Comparison of ENCODE assay signal across 9 cellular contexts in genomic region chr17:14428640-14429029, GRCh38.
DNase-seq lines count a peak whose midpoint lies in the region; ATAC-seq and TF ChIP-seq lines count a peak whose summit lies in the region.
"Had no signal": no experiment of that assay in that cellular context is flagged by ENCODE, and none has a peak within 500 bp of the region (broad histone marks: within the 10 kb centered on the region; RNA-seq: fewer than 3 reads in every experiment).

No MANE protein-coding gene starts in this region.

- peak; percentile 69 for ATAC-seq in CD4-positive, alpha-beta T cell (ENCODE audit: poor library complexity)
- peak; percentile 63 for ATAC-seq in GM21390 (IDR thresholded peaks at IDR 0.05; ENCODE audit: unreplicated experiment)
- no peak for ATAC-seq in psoas muscle

- H3K27me3 Mint-ChIP-seq in CD4-positive, alpha-beta T cell = no peaks in the 10 kb centered on the region
- H3K27me3 Mint-ChIP-seq in activated naive CD8-positive, alpha-beta T cell treated with anti-CD3 and anti-CD28 coated beads for 36 hours = no peaks in the 10 kb centered on the region

- DNase-seq in CD4-positive, alpha-beta T cell = peak in 5 of 10 experiments; percentile 22 to 47 (median 37)
- peak; percentile 40 for DNase-seq in NAMALWA (ENCODE audit: low spot score)
- peak; percentile 29 for DNase-seq in activated naive CD8-positive, alpha-beta T cell treated with anti-CD3 and anti-CD28 coated beads for 36 hours
- no peak for DNase-seq in SIG-M5 (lab: John Stamatoyannopoulos, UW)
- no peak for DNase-seq in psoas muscle
- DNase-seq in testis = no peak
- no peak for DNase-seq in GM03348 (ENCODE audit: low spot score)
- DNase-seq: NCI-H1105 treated with DMSO at 0.1 percent for 48 hours had no signal

- TF ChIP-seq POLR2A in testis (IDR thresholded peaks at IDR 0.05) = no peak

- WGBS in psoas muscle, 3 donors = 30 to 34% (median 33%) methylated on average over 2 of the region's 2 CpGs
- 49 to 58% methylated on average over 2 of the region's 2 CpGs for WGBS in testis, 2 donors

- CTCF ChIA-PET in CD4-positive, alpha-beta T cell (lab: Charles Lee) = interaction anchor here (1.0 kb wide), 1 partner anchor 21 kb away, joined by 3 read pairs; no protein-coding TSS in a partner anchor

- intact Hi-C loops in CD4-positive, alpha-beta T cell (cut with DNase I, micrococcal nuclease) = loop anchor here in 1 of 2 experiments (2.0 kb wide), 1 partner anchor 128 kb away; the partner anchor contains the start of gene HS3ST3B1
- intact Hi-C loops in psoas muscle (cut with DNase I) (no loop called here), testis (cut with DNase I; ENCODE audit: low total_unique reads) (no loop called here)

- H3K4me1 ChIP-seq in psoas muscle (no peaks in the 10 kb centered on the region), testis (no peaks in the 10 kb centered on the region)

- no peaks in the 10 kb centered on the region for H3K36me3 Mint-ChIP-seq in CD4-positive, alpha-beta T cell (ENCODE audit: low read depth)
- peaks cover 7% of the 10 kb centered on the region for H3K36me3 Mint-ChIP-seq in activated naive CD8-positive, alpha-beta T cell treated with anti-CD3 and anti-CD28 coated beads for 36 hours

- H3K9me3 Mint-ChIP-seq in CD4-positive, alpha-beta T cell = no peaks in the 10 kb centered on the region
- peaks cover 5% of the 10 kb centered on the region for H3K9me3 Mint-ChIP-seq in activated naive CD8-positive, alpha-beta T cell treated with anti-CD3 and anti-CD28 coated beads for 36 hours

- H3K36me3 ChIP-seq in psoas muscle (ENCODE audit: insufficient read depth in 1 of 2, low read depth in 1 of 2) (no peaks in the 10 kb centered on the region), testis (ENCODE audit: low read depth, missing control alignments) (no peaks in the 10 kb centered on the region)

- peak overlapping the region; percentile 93 for H3K27ac Mint-ChIP-seq in CD4-positive, alpha-beta T cell
- peak overlapping the region; percentile 83 for H3K27ac Mint-ChIP-seq in activated naive CD8-positive, alpha-beta T cell treated with anti-CD3 and anti-CD28 coated beads for 36 hours

- no peaks in the 10 kb centered on the region for H3K27me3 ChIP-seq in CD4-positive, alpha-beta T cell (ENCODE audit: control insufficient read depth, insufficient read depth, low read length)
- H3K27me3 ChIP-seq in psoas muscle (ENCODE audit: insufficient read depth in 3 of 3, low read length in 2 of 3) (no peaks in the 10 kb centered on the region), testis (no peaks in the 10 kb centered on the region)

- H3K4me3 ChIP-seq in psoas muscle (no peak overlapping the region), testis (no peak overlapping the region)

- POLR2A ChIA-PET in CD4-positive, alpha-beta T cell (lab: Charles Lee) = interaction anchor here (0.7 to 4.1 kb wide), 24 partner anchors 9 to 1411 kb away, joined by 3 to 93 read pairs (median 4); partner anchors contain the start of genes ELAC2 and HS3ST3B1

- H3K4me3 Mint-ChIP-seq in CD4-positive, alpha-beta T cell = peak overlapping the region; percentile 71
- H3K4me3 Mint-ChIP-seq in activated naive CD8-positive, alpha-beta T cell treated with anti-CD3 and anti-CD28 coated beads for 36 hours = peak overlapping the region; percentile 62

- peak overlapping the region; percentile 74 for H3K27ac ChIP-seq in CD4-positive, alpha-beta T cell (ENCODE audit: low read depth, low read length)
- H3K27ac ChIP-seq in psoas muscle = no peak overlapping the region
- no peak overlapping the region for H3K27ac ChIP-seq in testis

- H3K9me3 ChIP-seq in CD4-positive, alpha-beta T cell (ENCODE audit: control insufficient read depth, low read length) = no peaks in the 10 kb centered on the region
- H3K9me3 ChIP-seq in psoas muscle (no peaks in the 10 kb centered on the region), testis (no peaks in the 10 kb centered on the region)

- TF ChIP-seq CTCF in CD4-positive, alpha-beta T cell (IDR thresholded peaks at IDR 0.05) = peak; percentile 54
- no peak for TF ChIP-seq CTCF in psoas muscle (IDR thresholded peaks at IDR 0.05)
- TF ChIP-seq CTCF in testis (IDR thresholded peaks at IDR 0.05) = no peak

- peaks cover 55% of the 10 kb centered on the region for H3K4me1 Mint-ChIP-seq in CD4-positive, alpha-beta T cell (ENCODE audit: low read depth)
- peaks cover 44% of the 10 kb centered on the region for H3K4me1 Mint-ChIP-seq in activated naive CD8-positive, alpha-beta T cell treated with anti-CD3 and anti-CD28 coated beads for 36 hours

Comparison
In these comparisons a context has a peak if more than half of its experiments do, and no peak if none do; other contexts are left out.
1. ATAC-seq: peak in CD4-positive, alpha-beta T cell (single experiment) and GM21390 (single experiment); none in psoas muscle (0 of 4).
2. DNase-seq: peak in NAMALWA (single experiment) and activated naive CD8-positive, alpha-beta T cell treated with anti-CD3 and anti-CD28 coated beads for 36 hours (single experiment); none in SIG-M5 (single experiment), psoas muscle (0 of 2), testis (single experiment) and GM03348 (single experiment).